In genomic region chr1:230978491-230979388, GRCh38 we compare ENCODE assay signal across 1 cellular context.
A peak's percentile ranks its signal among the peaks of the same experiment; 100 is the strongest.
TF ChIP-seq lines count a peak whose summit lies in the region.

ARV1 (plus strand) TSS chr1:230979094; CDS start chr1:230979106, 12 bp downstream.
TTC13 (minus strand) TSS chr1:230978861; CDS start chr1:230978830, 31 bp downstream.

TF ChIP-seq in HepG2, 621 proteins besides CTCF, POLR2A, EP300 and RAD21 (continued from another document and continues in another):
- TF ChIP-seq CSRNP2 (CRISPR knock-in tag; conservative IDR thresholded peaks at IDR 0.05; ENCODE audit: low read depth) (no peak), SNAPC5 (CRISPR knock-in tag; IDR thresholded peaks at IDR 0.05; ENCODE audit: borderline replicate concordance) (no peak), U2AF2 (IDR thresholded peaks at IDR 0.05; ENCODE audit: low read depth, low read length) (no peak), SUZ12 (IDR thresholded peaks at IDR 0.05; ENCODE audit: low read depth, low read length) (peak; percentile 90), ZBTB37 (CRISPR knock-in tag; IDR thresholded peaks at IDR 0.05) (peak; percentile 15; the same call in 1 of the 2 replicates), ZNF652 (CRISPR knock-in tag; IDR thresholded peaks at IDR 0.05; ENCODE audit: borderline replicate concordance, low read depth) (no peak; the same call in 1 of the 2 replicates), PPARG (CRISPR knock-in tag; conservative IDR thresholded peaks at IDR 0.05) (peak; percentile 46), ZNF367 (CRISPR knock-in tag; IDR thresholded peaks at IDR 0.05; ENCODE audit: borderline replicate concordance) (no peak), ONECUT2 (CRISPR knock-in tag; IDR thresholded peaks at IDR 0.05) (no peak), ZNF768 (CRISPR knock-in tag; IDR thresholded peaks at IDR 0.05) (no peak), ZMYM2 (CRISPR knock-in tag; IDR thresholded peaks at IDR 0.05) (no peak), ZBTB14 (CRISPR knock-in tag; IDR thresholded peaks at IDR 0.05) (no peak), CAMTA2 (CRISPR knock-in tag; IDR thresholded peaks at IDR 0.05; ENCODE audit: borderline replicate concordance) (0 out of 2 replicates have a peak, but pooled peaks have one; percentile 52), ATAD3A (CRISPR knock-in tag; IDR thresholded peaks at IDR 0.05) (no peak), MNT (IDR thresholded peaks at IDR 0.05) (peak; percentile 59), RORA (CRISPR knock-in tag; IDR thresholded peaks at IDR 0.05) (no peak), USF2 (IDR thresholded peaks at IDR 0.05; ENCODE audit: low read depth, low read length) (no peak), USF2 (CRISPR knock-in tag; IDR thresholded peaks at IDR 0.05; ENCODE audit: borderline replicate concordance) (peak; percentile 54; the same call in 1 of the 2 replicates), HIC2 (CRISPR knock-in tag; IDR thresholded peaks at IDR 0.05; ENCODE audit: low read depth) (peak; percentile 80; the same call in 1 of the 2 replicates), KDM2A (CRISPR knock-in tag; IDR thresholded peaks at IDR 0.05; ENCODE audit: borderline replicate concordance, low read depth) (peak; percentile 94), ZNF615 (CRISPR knock-in tag; IDR thresholded peaks at IDR 0.05; ENCODE audit: borderline replicate concordance) (no peak), MAF1 (CRISPR knock-in tag; IDR thresholded peaks at IDR 0.05; ENCODE audit: borderline replicate concordance) (no peak), XRCC5 (optimal IDR thresholded peaks at IDR 0.05; ENCODE audit: low read length) (peak; percentile 80), AGO2 (optimal IDR thresholded peaks at IDR 0.05; ENCODE audit: low read depth, low read length) (no peak), ZNF136 (CRISPR knock-in tag; IDR thresholded peaks at IDR 0.05; ENCODE audit: low read depth) (peak; percentile 96), PBX3 (CRISPR knock-in tag; IDR thresholded peaks at IDR 0.05; ENCODE audit: borderline replicate concordance) (no peak), PHF5A (CRISPR knock-in tag; IDR thresholded peaks at IDR 0.05; ENCODE audit: low read depth, unreplicated experiment) (no peak), ZNF557 (CRISPR knock-in tag; IDR thresholded peaks at IDR 0.05) (no peak), HMG20B (CRISPR knock-in tag; conservative IDR thresholded peaks at IDR 0.05) (no peak), NR2F2 (IDR thresholded peaks at IDR 0.05; ENCODE audit: borderline replicate concordance, low read depth) (no peak), ZFP36L2 (CRISPR knock-in tag; IDR thresholded peaks at IDR 0.05) (peak; percentile 46; the same call in 1 of the 2 replicates), ZMAT3 (CRISPR knock-in tag; conservative IDR thresholded peaks at IDR 0.05) (peak; percentile 93), MEIS2 (CRISPR knock-in tag; IDR thresholded peaks at IDR 0.05) (peak; percentile 48; the same call in 1 of the 2 replicates), REPIN1 (CRISPR knock-in tag; IDR thresholded peaks at IDR 0.05; ENCODE audit: borderline replicate concordance, low read depth) (peak; percentile 71; the same call in 1 of the 2 replicates), THAP11 (CRISPR knock-in tag; IDR thresholded peaks at IDR 0.05) (peak; percentile 99), ZNF770 (CRISPR knock-in tag; IDR thresholded peaks at IDR 0.05) (no peak), MTA1 (CRISPR knock-in tag; IDR thresholded peaks at IDR 0.05; ENCODE audit: borderline replicate concordance) (no peak), ZNF564 (CRISPR knock-in tag; IDR thresholded peaks at IDR 0.05) (peak; percentile 83; the same call in 1 of the 2 replicates), GZF1 (CRISPR knock-in tag; IDR thresholded peaks at IDR 0.05) (peak; percentile 39; the same call in 1 of the 2 replicates), ZNF430 (CRISPR knock-in tag; IDR thresholded peaks at IDR 0.05) (0 out of 2 replicates have a peak, but pooled peaks have one; percentile 35), MTERF4 (CRISPR knock-in tag; IDR thresholded peaks at IDR 0.05) (0 out of 2 replicates have a peak, but pooled peaks have one; percentile 8), ATF5 (CRISPR knock-in tag; IDR thresholded peaks at IDR 0.05; ENCODE audit: low read depth) (no peak), HNRNPL (IDR thresholded peaks at IDR 0.05; ENCODE audit: low read depth, low read length) (peak; percentile 93), ARNT2 (CRISPR knock-in tag; IDR thresholded peaks at IDR 0.05; ENCODE audit: low read depth) (no peak; the same call in none of the 2 replicates), ZFYVE20 (CRISPR knock-in tag; IDR thresholded peaks at IDR 0.05; ENCODE audit: borderline replicate concordance, low read depth) (no peak), HBP1 (CRISPR knock-in tag; IDR thresholded peaks at IDR 0.05; ENCODE audit: low read depth) (peak; percentile 52), EED (CRISPR knock-in tag; IDR thresholded peaks at IDR 0.05) (no peak; the same call in 1 of the 2 replicates), GFI1 (CRISPR knock-in tag; IDR thresholded peaks at IDR 0.05; ENCODE audit: borderline replicate concordance) (no peak), ZNF776 (CRISPR knock-in tag; IDR thresholded peaks at IDR 0.05) (0 out of 2 replicates have a peak, but pooled peaks have one; percentile 61), SSRP1 (CRISPR knock-in tag; IDR thresholded peaks at IDR 0.05) (no peak), KLF11 (CRISPR knock-in tag; IDR thresholded peaks at IDR 0.05) (no peak)
